Comparison of ENCODE assay signal across 1 cellular context in the genomic region with DNA sequence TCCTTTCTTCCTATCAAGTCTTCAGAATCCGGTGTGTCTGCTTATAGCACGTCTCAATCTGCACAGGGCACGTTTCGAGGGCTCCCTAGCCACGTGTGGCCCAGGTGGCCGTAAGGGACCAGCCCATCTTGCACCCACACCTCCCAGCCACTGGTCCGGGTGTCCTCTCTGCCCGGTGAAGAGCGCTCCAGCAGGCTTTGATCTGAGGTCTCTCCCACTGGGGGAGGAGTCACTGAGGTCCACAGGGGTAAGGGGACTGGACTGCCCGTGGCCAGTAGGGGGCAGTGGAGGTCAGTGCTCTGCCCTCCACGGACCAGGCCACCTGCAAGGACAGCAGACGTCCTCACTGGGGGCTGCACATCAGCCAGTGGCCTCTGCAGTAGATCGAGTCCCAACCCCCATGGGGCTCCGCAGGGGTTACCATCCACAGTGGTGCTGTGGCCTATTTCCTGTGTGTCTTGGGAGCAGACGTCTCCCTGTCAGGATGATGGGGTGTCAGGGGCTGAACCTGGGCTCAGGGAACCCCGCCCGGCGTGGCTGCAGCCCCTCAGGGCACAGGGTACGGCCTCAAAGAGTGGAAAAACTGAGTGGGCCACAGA.
TF ChIP-seq lines count a peak whose summit lies in the region.

No MANE protein-coding gene starts in this region.

TF ChIP-seq in HepG2, 621 proteins besides CTCF, POLR2A, EP300 and RAD21 (continued from another document and continues in another):
- TF ChIP-seq, protein P1, sequence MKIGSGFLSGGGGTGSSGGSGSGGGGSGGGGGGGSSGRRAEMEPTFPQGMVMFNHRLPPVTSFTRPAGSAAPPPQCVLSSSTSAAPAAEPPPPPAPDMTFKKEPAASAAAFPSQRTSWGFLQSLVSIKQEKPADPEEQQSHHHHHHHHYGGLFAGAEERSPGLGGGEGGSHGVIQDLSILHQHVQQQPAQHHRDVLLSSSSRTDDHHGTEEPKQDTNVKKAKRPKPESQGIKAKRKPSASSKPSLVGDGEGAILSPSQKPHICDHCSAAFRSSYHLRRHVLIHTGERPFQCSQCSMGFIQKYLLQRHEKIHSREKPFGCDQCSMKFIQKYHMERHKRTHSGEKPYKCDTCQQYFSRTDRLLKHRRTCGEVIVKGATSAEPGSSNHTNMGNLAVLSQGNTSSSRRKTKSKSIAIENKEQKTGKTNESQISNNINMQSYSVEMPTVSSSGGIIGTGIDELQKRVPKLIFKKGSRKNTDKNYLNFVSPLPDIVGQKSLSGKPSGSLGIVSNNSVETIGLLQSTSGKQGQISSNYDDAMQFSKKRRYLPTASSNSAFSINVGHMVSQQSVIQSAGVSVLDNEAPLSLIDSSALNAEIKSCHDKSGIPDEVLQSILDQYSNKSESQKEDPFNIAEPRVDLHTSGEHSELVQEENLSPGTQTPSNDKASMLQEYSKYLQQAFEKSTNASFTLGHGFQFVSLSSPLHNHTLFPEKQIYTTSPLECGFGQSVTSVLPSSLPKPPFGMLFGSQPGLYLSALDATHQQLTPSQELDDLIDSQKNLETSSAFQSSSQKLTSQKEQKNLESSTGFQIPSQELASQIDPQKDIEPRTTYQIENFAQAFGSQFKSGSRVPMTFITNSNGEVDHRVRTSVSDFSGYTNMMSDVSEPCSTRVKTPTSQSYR (CRISPR knock-in tag; IDR thresholded peaks at IDR 0.05; ENCODE audit: borderline replicate concordance) = peak; percentile 80
- TF ChIP-seq ZUFSP (CRISPR knock-in tag; IDR thresholded peaks at IDR 0.05; ENCODE audit: borderline replicate concordance) (no peak), STAG1 (CRISPR knock-in tag; IDR thresholded peaks at IDR 0.05) (peak; percentile 81), NFE2 (CRISPR knock-in tag; IDR thresholded peaks at IDR 0.05) (no peak), ZC3H4 (CRISPR knock-in tag; IDR thresholded peaks at IDR 0.05; ENCODE audit: borderline replicate concordance) (no peak), ZNF784 (CRISPR knock-in tag; IDR thresholded peaks at IDR 0.05; ENCODE audit: borderline replicate concordance) (no peak), FOXJ3 (CRISPR knock-in tag; IDR thresholded peaks at IDR 0.05; ENCODE audit: borderline replicate concordance) (no peak), AFF4 (CRISPR knock-in tag; IDR thresholded peaks at IDR 0.05) (no peak), GLI4 (CRISPR knock-in tag; IDR thresholded peaks at IDR 0.05; ENCODE audit: borderline replicate concordance) (no peak), ARID5B (CRISPR knock-in tag; IDR thresholded peaks at IDR 0.05) (no peak), ZNF883 (CRISPR knock-in tag; IDR thresholded peaks at IDR 0.05; ENCODE audit: not compliant biosample characterization) (no peak), ZNF781 (CRISPR knock-in tag; IDR thresholded peaks at IDR 0.05; ENCODE audit: borderline replicate concordance, not compliant biosample characterization) (no peak), ZNF207 (IDR thresholded peaks at IDR 0.05; ENCODE audit: borderline replicate concordance) (no peak), FOXP1 (IDR thresholded peaks at IDR 0.05) (no peak), FOXP1 (CRISPR knock-in tag; IDR thresholded peaks at IDR 0.05) (no peak), CHD2 (IDR thresholded peaks at IDR 0.05; ENCODE audit: low read depth, low read length) (no peak), PREB (CRISPR knock-in tag; IDR thresholded peaks at IDR 0.05) (no peak), XRCC5 (optimal IDR thresholded peaks at IDR 0.05; ENCODE audit: low read length) (peak; percentile 96), SIX4 (CRISPR knock-in tag; IDR thresholded peaks at IDR 0.05) (no peak), SP5 (CRISPR knock-in tag; IDR thresholded peaks at IDR 0.05; ENCODE audit: borderline replicate concordance, low read depth) (peak; percentile 75; the same call in 1 of the 2 replicates), SOX5 (CRISPR knock-in tag; IDR thresholded peaks at IDR 0.05; ENCODE audit: borderline replicate concordance) (no peak), ZNF749 (CRISPR knock-in tag; IDR thresholded peaks at IDR 0.05; ENCODE audit: borderline replicate concordance) (no peak), MBNL3 (CRISPR knock-in tag; conservative IDR thresholded peaks at IDR 0.05) (no peak), U2AF2 (IDR thresholded peaks at IDR 0.05; ENCODE audit: low read depth, low read length) (no peak), ZFX (CRISPR knock-in tag; IDR thresholded peaks at IDR 0.05; ENCODE audit: low read depth) (peak; percentile 48; the same call in 1 of the 2 replicates), ZNF512B (CRISPR knock-in tag; IDR thresholded peaks at IDR 0.05; ENCODE audit: borderline replicate concordance) (no peak), ZNF644 (CRISPR knock-in tag; IDR thresholded peaks at IDR 0.05; ENCODE audit: low read depth) (no peak), RBFOX2 (IDR thresholded peaks at IDR 0.05; ENCODE audit: low read depth, low read length) (no peak)
- TF ChIP-seq, protein P2, sequence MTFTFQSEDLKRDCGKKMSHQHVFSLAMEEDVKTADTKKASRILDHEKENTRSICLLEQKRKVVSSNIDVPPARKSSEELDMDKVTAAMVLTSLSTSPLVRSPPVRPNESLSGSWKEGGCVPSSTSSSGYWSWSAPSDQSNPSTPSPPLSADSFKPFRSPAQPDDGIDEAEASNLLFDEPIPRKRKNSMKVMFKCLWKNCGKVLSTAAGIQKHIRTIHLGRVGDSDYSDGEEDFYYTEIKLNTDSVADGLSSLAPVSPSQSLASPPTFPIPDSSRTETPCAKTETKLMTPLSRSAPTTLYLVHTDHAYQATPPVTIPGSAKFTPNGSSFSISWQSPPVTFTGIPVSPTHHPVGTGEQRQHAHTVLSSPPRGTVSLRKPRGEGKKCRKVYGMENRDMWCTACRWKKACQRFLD (CRISPR knock-in tag; IDR thresholded peaks at IDR 0.05; ENCODE audit: borderline replicate concordance) = no peak
- TF ChIP-seq, protein P3, sequence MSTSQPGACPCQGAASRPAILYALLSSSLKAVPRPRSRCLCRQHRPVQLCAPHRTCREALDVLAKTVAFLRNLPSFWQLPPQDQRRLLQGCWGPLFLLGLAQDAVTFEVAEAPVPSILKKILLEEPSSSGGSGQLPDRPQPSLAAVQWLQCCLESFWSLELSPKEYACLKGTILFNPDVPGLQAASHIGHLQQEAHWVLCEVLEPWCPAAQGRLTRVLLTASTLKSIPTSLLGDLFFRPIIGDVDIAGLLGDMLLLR (CRISPR knock-in tag; IDR thresholded peaks at IDR 0.05) = peak; percentile 60; the same call in 1 of the 2 replicates
- TF ChIP-seq, protein P4, sequence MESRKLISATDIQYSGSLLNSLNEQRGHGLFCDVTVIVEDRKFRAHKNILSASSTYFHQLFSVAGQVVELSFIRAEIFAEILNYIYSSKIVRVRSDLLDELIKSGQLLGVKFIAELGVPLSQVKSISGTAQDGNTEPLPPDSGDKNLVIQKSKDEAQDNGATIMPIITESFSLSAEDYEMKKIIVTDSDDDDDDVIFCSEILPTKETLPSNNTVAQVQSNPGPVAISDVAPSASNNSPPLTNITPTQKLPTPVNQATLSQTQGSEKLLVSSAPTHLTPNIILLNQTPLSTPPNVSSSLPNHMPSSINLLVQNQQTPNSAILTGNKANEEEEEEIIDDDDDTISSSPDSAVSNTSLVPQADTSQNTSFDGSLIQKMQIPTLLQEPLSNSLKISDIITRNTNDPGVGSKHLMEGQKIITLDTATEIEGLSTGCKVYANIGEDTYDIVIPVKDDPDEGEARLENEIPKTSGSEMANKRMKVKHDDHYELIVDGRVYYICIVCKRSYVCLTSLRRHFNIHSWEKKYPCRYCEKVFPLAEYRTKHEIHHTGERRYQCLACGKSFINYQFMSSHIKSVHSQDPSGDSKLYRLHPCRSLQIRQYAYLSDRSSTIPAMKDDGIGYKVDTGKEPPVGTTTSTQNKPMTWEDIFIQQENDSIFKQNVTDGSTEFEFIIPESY (CRISPR knock-in tag; IDR thresholded peaks at IDR 0.05) = peak; percentile 75
